In the genomic region with DNA sequence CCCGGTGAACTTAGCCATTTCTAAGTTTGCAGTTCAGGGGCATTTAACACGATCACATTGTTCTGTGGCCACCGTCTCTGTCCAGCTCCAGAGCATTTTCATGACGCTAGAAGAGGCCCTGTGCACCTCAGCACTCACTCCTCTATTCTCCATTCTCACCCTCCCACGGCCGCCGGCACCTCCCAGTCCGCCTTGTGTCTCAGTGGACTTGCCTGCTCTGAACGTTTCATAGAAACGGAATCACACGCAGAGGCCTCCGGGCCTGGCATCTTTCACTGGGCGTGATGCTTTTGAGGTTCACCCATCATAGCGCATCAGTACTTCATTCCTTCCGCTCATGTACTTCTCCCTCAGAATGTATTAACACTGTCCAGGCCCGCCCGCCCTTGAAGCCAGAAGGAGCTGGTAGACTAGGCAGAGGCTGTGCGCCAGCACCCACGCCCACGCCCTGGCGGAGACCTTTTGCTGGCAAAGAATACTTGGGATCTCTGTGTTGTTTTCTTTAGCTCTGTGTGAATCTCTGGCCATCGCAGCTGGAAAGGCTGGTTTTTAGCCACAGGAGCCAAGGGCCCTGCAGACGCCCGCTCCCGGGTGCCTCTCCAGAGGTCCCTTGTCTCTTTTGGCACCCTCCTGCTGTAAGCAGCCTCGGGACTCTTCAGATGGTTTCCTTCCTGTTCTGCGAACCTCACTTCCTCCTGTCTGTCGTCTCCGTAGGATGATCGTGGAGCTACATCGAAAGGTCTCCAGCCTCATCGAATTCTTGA, we compare ENCODE assay signal across 19 cellular contexts.
"Had no signal": no experiment of that assay in that cellular context is flagged by ENCODE, and none has a peak within 500 bp of the region (broad histone marks: within the 10 kb centered on the region; RNA-seq: fewer than 3 reads in every experiment).

No MANE protein-coding gene starts in this region.

- H3K4me1 ChIP-seq: pancreas, tibial nerve, uterus had no signal

- H3K27me3 Mint-ChIP-seq: activated CD8-positive, alpha-beta T cell treated with anti-CD3 and anti-CD28 coated beads for 36 hours; activated naive CD8-positive, alpha-beta T cell; stimulated activated memory B cell treated with anti-CD40 and anti-IgM and Interleukin-4, amounts not matched to agents 10 μg/mL and 1 μg/mL and 100 μg/mL, for 72 hours had no signal

- H3K36me3 ChIP-seq: uterus had no signal

- H3K27me3 ChIP-seq: pancreas, tibial nerve, uterus had no signal

- DNase-seq: activated CD4-positive, alpha-beta T cell treated with anti-CD3 and anti-CD28 coated beads for 48 hours; activated CD8-positive, alpha-beta memory T cell treated with anti-CD3 and anti-CD28 coated beads, Interleukin-2, amount 50 U/mL, for 4 hours; activated CD8-positive, alpha-beta T cell treated with anti-CD3 and anti-CD28 coated beads for 36 hours; activated effector memory CD4-positive, alpha-beta T cell treated with anti-CD3 and anti-CD28 coated beads, Interleukin-2, amount 50 U/mL, for 16 hours; activated T-cell treated with anti-CD3 and anti-CD28 coated beads, Interleukin-2, amount 50 U/mL, for 48 hours; amniotic stem cell; caudate nucleus; effector CD4-positive, alpha-beta T cell; midbrain; pancreas; retina; stimulated activated CD4-positive, alpha-beta T cell treated with anti-CD3 and anti-CD28 coated beads, Interleukin-2, amount 100 ng/mL, for 48 hours; uterus had no signal

- H3K27ac ChIP-seq: coronary artery, pancreas, tibial nerve, uterus had no signal

- H3K4me3 Mint-ChIP-seq: activated CD8-positive, alpha-beta T cell treated with anti-CD3 and anti-CD28 coated beads for 36 hours; activated naive CD8-positive, alpha-beta T cell; stimulated activated memory B cell treated with anti-CD40 and anti-IgM and Interleukin-4, amounts not matched to agents 10 μg/mL and 1 μg/mL and 100 μg/mL, for 72 hours; WTC11 had no signal

- ATAC-seq: activated CD8-positive, alpha-beta T cell treated with anti-CD3 and anti-CD28 coated beads for 36 hours; pancreas; stimulated activated memory B cell treated with anti-CD40 and anti-IgM and Interleukin-4, amounts not matched to agents 10 μg/mL and 1 μg/mL and 100 μg/mL, for 72 hours; WTC11 had no signal

- H3K4me3 ChIP-seq: coronary artery, lung, pancreas, tibial nerve, uterus had no signal

- H3K9me3 ChIP-seq: pancreas, tibial nerve, uterus had no signal

- H3K4me1 Mint-ChIP-seq: WTC11 had no signal

- H3K27ac Mint-ChIP-seq: activated CD8-positive, alpha-beta T cell treated with anti-CD3 and anti-CD28 coated beads for 36 hours; activated naive CD8-positive, alpha-beta T cell; stimulated activated memory B cell treated with anti-CD40 and anti-IgM and Interleukin-4, amounts not matched to agents 10 μg/mL and 1 μg/mL and 100 μg/mL, for 72 hours; WTC11 had no signal

- H3K9me3 Mint-ChIP-seq: activated CD8-positive, alpha-beta T cell treated with anti-CD3 and anti-CD28 coated beads for 36 hours; stimulated activated memory B cell treated with anti-CD40 and anti-IgM and Interleukin-4, amounts not matched to agents 10 μg/mL and 1 μg/mL and 100 μg/mL, for 72 hours; WTC11 had no signal
